Comparison of ENCODE assay signal across 16 cellular contexts in genomic region chr5:135883441-135883840, GRCh38. TPM values are rescaled to one million over a fixed set of nuclear protein-coding genes. Genes with fewer than 3 reads are reported as not detected.
DNase-seq lines count a peak whose midpoint lies in the region; ATAC-seq, FAIRE-seq and TF ChIP-seq lines count a peak whose summit lies in the region.
"Had no signal": no experiment of that assay in that cellular context is flagged by ENCODE, and none has a peak within 500 bp of the region (broad histone marks: within the 10 kb centered on the region; RNA-seq: fewer than 3 reads in every experiment).

No MANE protein-coding gene starts in this region.

- no peaks in the 10 kb centered on the region for H3K9me1 ChIP-seq in keratinocyte (ENCODE audit: control insufficient read depth, extremely low read depth, insufficient read depth, low read length)

- TF ChIP-seq RAD21 in SK-N-SH (IDR thresholded peaks at IDR 0.05; ENCODE audit: low read length) = no peak

- CTCF ChIA-PET in SK-N-SH (lab: Yijun Ruan, JAX) = interaction anchor here (1.1 kb wide), 1 partner anchor 328 kb away, joined by 6 read pairs; no protein-coding TSS in a partner anchor

- H3K4me3 ChIP-seq in SK-N-SH (ENCODE audit: low read depth in 2 of 2, low read length in 1 of 2) (no peak overlapping the region), H7 (ENCODE audit: insufficient read depth, low read depth, low read length) (no peak overlapping the region), keratinocyte (ENCODE audit: control insufficient read depth in 2 of 3, extremely low read depth in 1 of 3, insufficient read depth in 2 of 3, low read depth in 1 of 3, low read length in 3 of 3) (no peak overlapping the region)
- H3K4me3 ChIP-seq: left lung had no signal

- no peaks in the 10 kb centered on the region for H3K9me3 ChIP-seq in SK-N-SH
- no peaks in the 10 kb centered on the region for H3K9me3 ChIP-seq in keratinocyte (ENCODE audit: control insufficient read depth, low read depth, low read length)
- H3K9me3 ChIP-seq: left lung had no signal

- no peak for ATAC-seq in SK-N-SH treated with all-trans-retinoic acid at 6 μM for 48 hours
- ATAC-seq in HG02642 (IDR thresholded peaks at IDR 0.05; ENCODE audit: poor library complexity, unreplicated experiment) = no peak
- ATAC-seq: left lung, T-helper 17 cell had no signal

- dilution Hi-C loops in keratinocyte (cut with MboI; ENCODE audit: extremely low pct_ligation_motif_present, low sequenced_read_pairs) = no loop called here

- DNase-seq in SK-N-SH (no peak), H7 (peak; percentile 78), SK-MEL-5 (ENCODE audit: low read depth, low spot score) (peak; percentile 32), keratinocyte (ENCODE audit: low read depth, low spot score) (no peak), HCEC 1CT (no peak), substantia nigra (lab: John Stamatoyannopoulos, UW) (no peak)
- DNase-seq: activated naive CD4-positive, alpha-beta T cell treated with anti-CD3 and anti-CD28 coated beads, Interleukin-2, amount 50 U/mL, for 16 hours; DMS79 treated with DMSO at 0.1 percent for 48 hours; left lung; NCI-H1694 treated with DMSO at 0.1 percent for 48 hours; small intestine; T-helper 17 cell had no signal

- H3K4me2 ChIP-seq in SK-N-SH (no peak overlapping the region), keratinocyte (ENCODE audit: control insufficient read depth, extremely low read depth, insufficient read depth, low read depth, low read length) (no peak overlapping the region)

- no peaks in the 10 kb centered on the region for H3K79me2 ChIP-seq in SK-N-SH (ENCODE audit: insufficient read depth)
- no peaks in the 10 kb centered on the region for H3K79me2 ChIP-seq in keratinocyte (ENCODE audit: control insufficient read depth, insufficient read depth, low read length)

- H4K20me1 ChIP-seq in SK-N-SH (ENCODE audit: insufficient read depth) (no peaks in the 10 kb centered on the region), keratinocyte (ENCODE audit: control insufficient read depth, extremely low read depth, insufficient read depth, low read length) (no peaks in the 10 kb centered on the region)

- no peaks in the 10 kb centered on the region for H3K9me2 ChIP-seq in SK-N-SH

- H2AFZ ChIP-seq in SK-N-SH (ENCODE audit: low read depth) = no peak overlapping the region
- no peak overlapping the region for H2AFZ ChIP-seq in keratinocyte (ENCODE audit: control insufficient read depth, low read length)

- H3K27ac ChIP-seq in SK-N-SH (ENCODE audit: low read depth in 2 of 2, low read length in 1 of 2) (no peak overlapping the region), keratinocyte (ENCODE audit: control insufficient read depth, insufficient read depth, low read length) (no peak overlapping the region), substantia nigra (ENCODE audit: low read depth, low read length, poor library complexity, severe bottlenecking) (no peak overlapping the region)
- H3K27ac ChIP-seq: left lung had no signal

- TF ChIP-seq CTCF in SK-N-SH (IDR thresholded peaks at IDR 0.05) (peak; percentile 29), keratinocyte (optimal IDR thresholded peaks at IDR 0.05 in 1 of 3, IDR thresholded peaks at IDR 0.05 in 1 of 3, conservative IDR thresholded peaks at IDR 0.05 in 1 of 3; ENCODE audit: extremely low read depth in 1 of 3, insufficient read depth in 2 of 3, low read length in 3 of 3) (peak in 2 of 3 experiments; percentile 12 to 33)

- H3K36me3 ChIP-seq in SK-N-SH (replicated peaks in 1 of 2; ENCODE audit: control insufficient read depth in 1 of 2, insufficient read depth in 2 of 2, low read length in 1 of 2) (no peaks in the 10 kb centered on the region), H7 (replicated peaks; ENCODE audit: control insufficient read depth, insufficient read depth, low read length) (no peaks in the 10 kb centered on the region), keratinocyte (ENCODE audit: control insufficient read depth in 2 of 2, extremely low read depth in 1 of 2, insufficient read depth in 2 of 2, low read length in 2 of 2) (no peaks in the 10 kb centered on the region)
- H3K36me3 ChIP-seq: left lung had no signal

- H3K4me1 ChIP-seq in SK-N-SH (ENCODE audit: control insufficient read depth in 1 of 2, insufficient read depth in 2 of 2, low read depth in 1 of 2, low read length in 1 of 2) (peaks cover 0 to 5% of the 10 kb centered on the region in 2 experiments; a peak in 1 of 4 replicates), keratinocyte (ENCODE audit: control insufficient read depth, extremely low read depth, insufficient read depth, low read length) (peaks cover 4% of the 10 kb centered on the region)

- no peak overlapping the region for H3K9ac ChIP-seq in SK-N-SH
- no peak overlapping the region for H3K9ac ChIP-seq in keratinocyte (ENCODE audit: control insufficient read depth, extremely low read depth, insufficient read depth, low read length)

- POLR2A ChIA-PET in SK-N-SH (lab: Yijun Ruan, JAX) = no interaction called here

- WGBS in SK-N-SH (ENCODE audit: low lambda C conversion rate) = 48% methylated on average over 3 of the region's 4 CpGs

- in situ Hi-C loops in SK-MEL-5 (cut with HindIII; ENCODE audit: low pct_unique_long_range_greater_than_20kb, low sequenced_read_pairs) = no loop called here

- H3K27me3 ChIP-seq in SK-N-SH (ENCODE audit: insufficient read depth) (no peaks in the 10 kb centered on the region), H7 (ENCODE audit: control insufficient read depth, insufficient read depth, low read length) (peaks cover 5% of the 10 kb centered on the region), keratinocyte (ENCODE audit: control insufficient read depth, extremely low read depth, insufficient read depth, low read length) (peaks cover 14% of the 10 kb centered on the region)

- FAIRE-seq in keratinocyte (lab: Jason Lieb, UNC) = no peak
- FAIRE-seq: small intestine had no signal

- H3F3A ChIP-seq in SK-N-SH (replicated peaks; ENCODE audit: insufficient read depth) = no peaks in the 10 kb centered on the region

- TF ChIP-seq EP300 in SK-N-SH (IDR thresholded peaks at IDR 0.05; ENCODE audit: borderline replicate concordance in 1 of 2, low read depth in 1 of 2, low read length in 1 of 2) = no peak

TF ChIP-seq in SK-N-SH, 30 proteins besides CTCF, POLR2A, EP300 and RAD21:
- TF ChIP-seq SIN3A (IDR thresholded peaks at IDR 0.05; ENCODE audit: borderline replicate concordance, low read depth, low read length) (no peak), JUND (IDR thresholded peaks at IDR 0.05) (no peak), EZH2phosphoT487 (IDR thresholded peaks at IDR 0.05; ENCODE audit: borderline replicate concordance, low read depth) (no peak)
TF ChIP-seq in SK-N-SH: peak in this region for 0.

TF ChIP-seq in SK-N-SH treated with all-trans-retinoic acid at 6 μM for 48 hours, 23 proteins besides CTCF, POLR2A, EP300 and RAD21 (continues in another document):
- TF ChIP-seq RARB (CRISPR knock-in tag; IDR thresholded peaks at IDR 0.05) (no peak), OSR1 (CRISPR knock-in tag; IDR thresholded peaks at IDR 0.05) (no peak), CREB5 (CRISPR knock-in tag; IDR thresholded peaks at IDR 0.05; ENCODE audit: low read depth) (no peak), ISL1 (CRISPR knock-in tag; IDR thresholded peaks at IDR 0.05) (no peak), BACH2 (CRISPR knock-in tag; IDR thresholded peaks at IDR 0.05; ENCODE audit: borderline replicate concordance) (no peak)

RNA-seq across cellular contexts. Expression of gene IL9, which starts 12.2 kb away (rescaled TPM):
- polyA plus RNA-seq in SK-N-SH (2012; rRNA removed) (not detected in 2 replicates), keratinocyte (not detected in 3 replicates)
- polyA plus RNA-seq in SK-N-SH (2012; cell fraction: cytosol; rRNA removed) = not detected in 2 replicates
- polyA plus RNA-seq in SK-N-SH (2012; cell fraction: nucleus; rRNA removed) = 0.22 TPM in 1 of 2 replicates, not detected in the other
- not detected in 2 replicates for total RNA-seq in H7 (2014; rRNA removed; shearing (Covaris generic))
- total RNA-seq in SK-MEL-5 (2014; rRNA removed; shearing (Covaris generic)) = not detected in 2 replicates
- polyA plus RNA-seq in SK-MEL-5 (2015; cell fraction: cytosol; rRNA removed) = not detected in 2 replicates
- not detected in 2 replicates for polyA plus RNA-seq in SK-MEL-5 (2015; cell fraction: nucleus; rRNA removed)
- not detected for polyA plus RNA-seq in keratinocyte (2011; ENCODE audit: low read depth)
- polyA plus RNA-seq in keratinocyte (2011; cell fraction: cytosol; rRNA removed) = not detected in 2 replicates
- polyA plus RNA-seq in keratinocyte (2011; cell fraction: nucleus; rRNA removed) = not detected in 2 replicates
- not detected in 2 replicates for polyA plus RNA-seq in keratinocyte (2012; ENCODE audit: low replicate concordance)
- polyA minus RNA-seq in keratinocyte = not detected in 3 replicates
- not detected for polyA minus RNA-seq in keratinocyte (2011; cell fraction: cytosol; rRNA and poly(A)+ RNA removed)
- polyA minus RNA-seq in keratinocyte (2011; cell fraction: nucleus; rRNA and poly(A)+ RNA removed) = not detected in 2 replicates
- total RNA-seq: glomerular endothelial cell, left lung, T-helper 17 cell had no signal
- polyA plus RNA-seq: neural cell, small intestine had no signal

RNA-seq across cellular contexts. Expression of gene SLC25A48, which starts 49.0 kb away (rescaled TPM):
- polyA plus RNA-seq in SK-N-SH (2012; rRNA removed) (0.18 and 0.23 TPM in 2 replicates), keratinocyte (0.35 TPM in 1 of 3 replicates, not detected in the others)
- 0.12 and 0.26 TPM in 2 replicates for polyA plus RNA-seq in SK-N-SH (2012; cell fraction: cytosol; rRNA removed)
- polyA plus RNA-seq in SK-N-SH (2012; cell fraction: nucleus; rRNA removed) = 0.21 and 0.59 TPM in 2 replicates
- 0.04 and 0.38 TPM in 2 replicates for total RNA-seq in H7 (2014; rRNA removed; shearing (Covaris generic))
- total RNA-seq in SK-MEL-5 (2014; rRNA removed; shearing (Covaris generic)) = 0.05 TPM in 1 of 2 replicates, not detected in the other
- not detected in 2 replicates for polyA plus RNA-seq in SK-MEL-5 (2015; cell fraction: cytosol; rRNA removed)
- polyA plus RNA-seq in SK-MEL-5 (2015; cell fraction: nucleus; rRNA removed) = not detected in 2 replicates
- polyA plus RNA-seq in keratinocyte (2011; ENCODE audit: low read depth) = not detected
- 0.04 TPM in 1 of 2 replicates, not detected in the other for polyA plus RNA-seq in keratinocyte (2011; cell fraction: cytosol; rRNA removed)
- polyA plus RNA-seq in keratinocyte (2011; cell fraction: nucleus; rRNA removed) = 0.08 and 0.40 TPM in 2 replicates
- polyA plus RNA-seq in keratinocyte (2012; ENCODE audit: low replicate concordance) = not detected in 2 replicates
- 0.69 TPM in 1 of 3 replicates, not detected in the others for polyA minus RNA-seq in keratinocyte
- polyA minus RNA-seq in keratinocyte (2011; cell fraction: cytosol; rRNA and poly(A)+ RNA removed) = not detected
- polyA minus RNA-seq in keratinocyte (2011; cell fraction: nucleus; rRNA and poly(A)+ RNA removed) = 0.78 TPM in 1 of 2 replicates, not detected in the other
- total RNA-seq: glomerular endothelial cell, T-helper 17 cell had no signal

Comparison
In these comparisons a context has a peak if more than half of its experiments do, and no peak if none do; other contexts are left out.
1. DNase-seq: peak in H7 (single experiment) and SK-MEL-5 (single experiment); none in SK-N-SH (single experiment), keratinocyte (single experiment), HCEC 1CT (single experiment) and substantia nigra (0 of 49).